Comparison of ENCODE assay signal across 17 cellular contexts in genomic region chr3:171113716-171114115, GRCh38.
DNase-seq lines count a peak whose midpoint lies in the region; ATAC-seq, FAIRE-seq and TF ChIP-seq lines count a peak whose summit lies in the region.
"Had no signal": no experiment of that assay in that cellular context is flagged by ENCODE, and none has a peak within 500 bp of the region (broad histone marks: within the 10 kb centered on the region; RNA-seq: fewer than 3 reads in every experiment).

No MANE protein-coding gene starts in this region.

- no peak overlapping the region for H2AFZ ChIP-seq in astrocyte (ENCODE audit: low read depth, low read length)

- no peak overlapping the region for H3K27ac Mint-ChIP-seq in Caco-2 (ENCODE audit: unreplicated experiment)
- H3K27ac Mint-ChIP-seq in astrocyte (ENCODE audit: unreplicated experiment): no peak overlapping the region
- no peak overlapping the region for H3K27ac Mint-ChIP-seq in activated naive CD4-positive, alpha-beta T cell treated with anti-CD3 and anti-CD28 coated beads, Interleukin-2, amount 50 U/mL, for 72 hours
- H3K27ac Mint-ChIP-seq: activated CD4-positive, alpha-beta T cell treated with anti-CD3 and anti-CD28 coated beads for 36 hours had no signal

- H3K36me3 Mint-ChIP-seq in Caco-2 (ENCODE audit: insufficient read depth, unreplicated experiment) (peaks cover 14% of the 10 kb centered on the region), astrocyte (ENCODE audit: low read depth, unreplicated experiment) (peaks cover 30% of the 10 kb centered on the region)
- peaks cover 4 to 17% of the 10 kb centered on the region in 2 donors for H3K36me3 Mint-ChIP-seq in activated naive CD4-positive, alpha-beta T cell treated with anti-CD3 and anti-CD28 coated beads, Interleukin-2, amount 50 U/mL, for 72 hours
- H3K36me3 Mint-ChIP-seq: CD14-positive monocyte had no signal

- ATAC-seq in activated naive CD4-positive, alpha-beta T cell treated with anti-CD3 and anti-CD28 coated beads, Interleukin-2, amount 50 U/mL, for 72 hours: no peak
- ATAC-seq: activated CD4-positive, alpha-beta T cell treated with anti-CD3 and anti-CD28 coated beads for 36 hours; psoas muscle had no signal

- DNase-seq in Caco-2: peak; percentile 43 to 47
- DNase-seq in HEK293T (ENCODE audit: extremely low spot score): peak; percentile 43
- DNase-seq in astrocyte (ENCODE audit: low read depth): no peak
- DNase-seq in islet precursor cell: peak; percentile 61
- DNase-seq in activated naive CD4-positive, alpha-beta T cell treated with anti-CD3 and anti-CD28 coated beads, Interleukin-2, amount 50 U/mL, for 72 hours (ENCODE audit: low spot score in 2 of 2): no peak
- no peak for DNase-seq in putamen (ENCODE audit: low spot score)
- no peak for DNase-seq in HuH-7 (ENCODE audit: low spot score)
- DNase-seq: activated CD4-positive, alpha-beta T cell treated with anti-CD3 and anti-CD28 coated beads for 36 hours; NCI-H146; NCI-H69; psoas muscle; stimulated activated CD4-positive, alpha-beta T cell treated with anti-CD3 and anti-CD28 coated beads, Interleukin-2, amount 100 ng/mL, for 24 hours; thyroid gland had no signal

- CTCF ChIA-PET in Caco-2 (lab: Charles Lee) (interaction anchor here (0.7 to 1.1 kb wide), 3 partner anchors 64 to 152 kb away, joined by 3 to 5 read pairs (median 3); no protein-coding TSS in a partner anchor), HEK293T (lab: Yijun Ruan, JAX) (interaction anchor here (0.6 kb wide), 1 partner anchor 58 kb away, joined by 3 read pairs; no protein-coding TSS in a partner anchor)

- H3K27me3 ChIP-seq in Caco-2 (replicated peaks; ENCODE audit: control insufficient read depth, insufficient read depth, low read length) (no peaks in the 10 kb centered on the region), astrocyte (ENCODE audit: insufficient read depth, low read length) (no peaks in the 10 kb centered on the region)
- H3K27me3 ChIP-seq: thyroid gland had no signal

- no peak overlapping the region for H3K4me2 ChIP-seq in astrocyte (ENCODE audit: low read length)

- H3K4me3 ChIP-seq in Caco-2 (ENCODE audit: low read depth, low read length) (no peak overlapping the region), astrocyte (ENCODE audit: insufficient read depth, low read depth, low read length) (no peak overlapping the region)
- H3K4me3 ChIP-seq: psoas muscle, thyroid gland had no signal

- POLR2A ChIA-PET in Caco-2 (lab: Charles Lee): no interaction called here
- POLR2A ChIA-PET in HEK293T (lab: Yijun Ruan, JAX): no interaction called here

- intact Hi-C loops in Caco-2 (cut with micrococcal nuclease; ENCODE audit: unreplicated experiment): no loop called here

- H3K4me3 Mint-ChIP-seq in Caco-2 (ENCODE audit: unreplicated experiment) (no peak overlapping the region), astrocyte (ENCODE audit: unreplicated experiment) (no peak overlapping the region)
- H3K4me3 Mint-ChIP-seq: activated CD4-positive, alpha-beta T cell treated with anti-CD3 and anti-CD28 coated beads for 36 hours; activated naive CD8-positive, alpha-beta T cell; CD14-positive monocyte had no signal

- H3K4me1 ChIP-seq in Caco-2: no peaks in the 10 kb centered on the region
- peaks cover 4% of the 10 kb centered on the region for H3K4me1 ChIP-seq in astrocyte (ENCODE audit: insufficient read depth, low read length)
- H3K4me1 ChIP-seq: psoas muscle, thyroid gland had no signal

- H3K9ac ChIP-seq in astrocyte (ENCODE audit: low read length): no peak overlapping the region

- no peaks in the 10 kb centered on the region for H3K79me2 ChIP-seq in astrocyte (ENCODE audit: insufficient read depth, low read length)

- H3K9me3 Mint-ChIP-seq in Caco-2 (ENCODE audit: unreplicated experiment) (no peaks in the 10 kb centered on the region), astrocyte (ENCODE audit: unreplicated experiment) (no peaks in the 10 kb centered on the region)
- no peaks in the 10 kb centered on the region for H3K9me3 Mint-ChIP-seq in activated naive CD4-positive, alpha-beta T cell treated with anti-CD3 and anti-CD28 coated beads, Interleukin-2, amount 50 U/mL, for 72 hours

- peaks cover 13% of the 10 kb centered on the region for H3K4me1 Mint-ChIP-seq in Caco-2 (ENCODE audit: low read depth, unreplicated experiment)
- peaks cover 15% of the 10 kb centered on the region for H3K4me1 Mint-ChIP-seq in astrocyte (ENCODE audit: low read depth, unreplicated experiment)
- H3K4me1 Mint-ChIP-seq: CD14-positive monocyte had no signal

- no peak for FAIRE-seq in astrocyte (lab: Jason Lieb, UNC)
- FAIRE-seq: endothelial cell of umbilical vein had no signal

- no peak overlapping the region for H3K27ac ChIP-seq in astrocyte (ENCODE audit: low read depth, low read length)
- H3K27ac ChIP-seq: psoas muscle, RWPE1, thyroid gland had no signal

- no peaks in the 10 kb centered on the region for H3K9me3 ChIP-seq in Caco-2
- H3K9me3 ChIP-seq in astrocyte (ENCODE audit: insufficient read depth, low read depth, low read length): no peaks in the 10 kb centered on the region
- H3K9me3 ChIP-seq: psoas muscle, thyroid gland had no signal

- H3K27me3 Mint-ChIP-seq in Caco-2 (ENCODE audit: insufficient read depth, unreplicated experiment): no peaks in the 10 kb centered on the region
- H3K27me3 Mint-ChIP-seq in astrocyte (ENCODE audit: low read depth, unreplicated experiment): no peaks in the 10 kb centered on the region
- H3K27me3 Mint-ChIP-seq: activated CD4-positive, alpha-beta T cell treated with anti-CD3 and anti-CD28 coated beads for 36 hours; activated naive CD8-positive, alpha-beta T cell had no signal

- no TSS peak for BruUV-seq in Caco-2 (replicated peaks; lab: Mats Ljungman, UMichigan)

- H3K36me3 ChIP-seq in Caco-2 (ENCODE audit: control insufficient read depth, insufficient read depth, low read length): no peaks in the 10 kb centered on the region; the same call in 1 of the 2 replicates
- no peaks in the 10 kb centered on the region for H3K36me3 ChIP-seq in astrocyte (ENCODE audit: insufficient read depth, low read length)

- H4K20me1 ChIP-seq in astrocyte (ENCODE audit: insufficient read depth, low read length): no peaks in the 10 kb centered on the region

- TF ChIP-seq CTCF in Caco-2 (IDR thresholded peaks at IDR 0.05; ENCODE audit: insufficient read depth in 1 of 2, low read depth in 1 of 2, low read length in 1 of 2, severe bottlenecking in 1 of 2, unreplicated experiment in 1 of 2) (peak; percentile 28 to 46), astrocyte (IDR thresholded peaks at IDR 0.05; ENCODE audit: insufficient read depth, low read depth, low read length) (peak; percentile 11)

TF ChIP-seq in HEK293T, 16 proteins besides CTCF, POLR2A, EP300 and RAD21:
- TF ChIP-seq ZNF384 (IDR thresholded peaks at IDR 0.05): peak; percentile 49
- TF ChIP-seq FOXA1 (IDR thresholded peaks at IDR 0.05): no peak

Comparison
In these comparisons a context has a peak if more than half of its experiments do, and no peak if none do; other contexts are left out.
1. DNase-seq: peak in Caco-2 (2 of 2), HEK293T (single experiment) and islet precursor cell (single experiment); none in astrocyte (single experiment), activated naive CD4-positive, alpha-beta T cell treated with anti-CD3 and anti-CD28 coated beads, Interleukin-2, amount 50 U/mL, for 72 hours (0 of 2), putamen (single experiment) and HuH-7 (single experiment).